ENCODE assay signal across 26 cellular contexts in the genomic region with DNA sequence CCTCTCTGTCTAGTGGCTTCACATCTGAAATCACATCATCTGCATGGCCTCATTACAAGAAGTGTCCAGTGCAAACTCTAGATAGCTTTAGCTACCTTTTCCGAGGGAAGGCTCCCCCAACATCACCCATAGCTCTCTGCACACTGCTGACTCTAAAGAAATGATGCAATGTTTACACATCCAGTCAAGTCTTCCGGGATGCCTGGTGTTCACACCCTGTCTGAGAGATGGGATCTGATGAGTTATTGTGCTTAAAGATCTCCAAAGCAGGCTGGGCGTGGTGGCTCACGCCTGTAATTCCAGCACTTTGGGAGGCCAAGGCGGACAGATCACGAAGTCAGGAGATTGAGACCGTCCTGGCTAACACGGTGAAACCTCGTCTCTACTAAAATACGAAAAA.
"Had no signal": no experiment of that assay in that cellular context is flagged by ENCODE, and none has a peak within 500 bp of the region (broad histone marks: within the 10 kb centered on the region; RNA-seq: fewer than 3 reads in every experiment).

No MANE protein-coding gene starts in this region.

- H3K4me1 Mint-ChIP-seq: activated B cell treated with CpG ODN at 0.5 μM for 24 hours; activated CD4-positive, alpha-beta T cell treated with anti-CD3 and anti-CD28 coated beads, Interleukin-2, amount 10 ng/mL, durations not matched to agents 24 days and 14 days; activated CD8-positive, alpha-beta memory T cell treated with anti-CD3 and anti-CD28 coated beads, Interleukin-2, amount 10 ng/mL, durations not matched to agents 7 days and 5 days; activated naive CD4-positive, alpha-beta T cell treated with anti-CD3 and anti-CD28 coated beads, Interleukin-2, amount 50 U/mL, for 24 hours; central memory CD8-positive, alpha-beta T cell; T-helper 17 cell had no signal

- H3K27me3 Mint-ChIP-seq: activated B cell treated with CpG ODN at 0.5 μM for 24 hours; activated CD4-positive, alpha-beta T cell treated with anti-CD3 and anti-CD28 coated beads, Interleukin-2, amount 10 ng/mL, durations not matched to agents 24 days and 14 days; activated CD8-positive, alpha-beta memory T cell treated with anti-CD3 and anti-CD28 coated beads, Interleukin-2, amount 10 ng/mL, durations not matched to agents 7 days and 5 days; activated naive CD4-positive, alpha-beta T cell treated with anti-CD3 and anti-CD28 coated beads, Interleukin-2, amount 50 U/mL, for 24 hours; activated T-cell treated with anti-CD3 and anti-CD28 coated beads, Interleukin-2, amount 50 U/mL, for 24 hours; central memory CD8-positive, alpha-beta T cell; T-helper 17 cell had no signal

- H3K36me3 Mint-ChIP-seq: activated CD8-positive, alpha-beta memory T cell treated with anti-CD3 and anti-CD28 coated beads, Interleukin-2, amount 10 ng/mL, durations not matched to agents 7 days and 5 days; activated naive CD4-positive, alpha-beta T cell treated with anti-CD3 and anti-CD28 coated beads, Interleukin-2, amount 50 U/mL, for 24 hours had no signal

- H3K36me3 ChIP-seq: MG63 had no signal

- H3K9me3 Mint-ChIP-seq: activated CD4-positive, alpha-beta T cell treated with anti-CD3 and anti-CD28 coated beads, Interleukin-2, amount 10 ng/mL, durations not matched to agents 24 days and 14 days; activated naive CD4-positive, alpha-beta T cell treated with anti-CD3 and anti-CD28 coated beads, Interleukin-2, amount 50 U/mL, for 24 hours had no signal

- ATAC-seq: activated CD8-positive, alpha-beta memory T cell treated with anti-CD3 and anti-CD28 coated beads, Interleukin-2, amount 10 ng/mL, durations not matched to agents 7 days and 5 days; T-helper 17 cell had no signal

- H3K9me3 ChIP-seq: MG63 had no signal

- H3K4me3 ChIP-seq: MG63 had no signal

- H3K4me3 Mint-ChIP-seq: activated B cell treated with CpG ODN at 0.5 μM for 24 hours; activated CD4-positive, alpha-beta T cell treated with anti-CD3 and anti-CD28 coated beads, Interleukin-2, amount 10 ng/mL, durations not matched to agents 24 days and 14 days; activated CD8-positive, alpha-beta memory T cell treated with anti-CD3 and anti-CD28 coated beads, Interleukin-2, amount 10 ng/mL, durations not matched to agents 7 days and 5 days; activated naive CD4-positive, alpha-beta T cell treated with anti-CD3 and anti-CD28 coated beads, Interleukin-2, amount 50 U/mL, for 24 hours; activated T-cell treated with anti-CD3 and anti-CD28 coated beads, Interleukin-2, amount 50 U/mL, for 24 hours; activated T-helper 1 cell treated with anti-CD3 and anti-CD28 coated beads, Interleukin-12 subunit alpha, Interleukin-12 subunit beta, Interleukin-2, Interleukin-4 antibody, amounts not matched to agents 30 ng/mL and 10 ng/mL and 1 ng/mL, durations not matched to agents 14 hours and 24 hours and 36 hours; central memory CD8-positive, alpha-beta T cell; T-helper 17 cell had no signal

- H3K27ac Mint-ChIP-seq: activated B cell treated with CpG ODN at 0.5 μM for 24 hours; activated CD4-positive, alpha-beta T cell treated with anti-CD3 and anti-CD28 coated beads, Interleukin-2, amount 10 ng/mL, durations not matched to agents 24 days and 14 days; activated CD8-positive, alpha-beta memory T cell treated with anti-CD3 and anti-CD28 coated beads, Interleukin-2, amount 10 ng/mL, durations not matched to agents 7 days and 5 days; activated naive CD4-positive, alpha-beta T cell treated with anti-CD3 and anti-CD28 coated beads, Interleukin-2, amount 50 U/mL, for 24 hours; activated T-cell treated with anti-CD3 and anti-CD28 coated beads, Interleukin-2, amount 50 U/mL, for 24 hours; activated T-helper 1 cell treated with anti-CD3 and anti-CD28 coated beads, Interleukin-12 subunit alpha, Interleukin-12 subunit beta, Interleukin-2, Interleukin-4 antibody, amounts not matched to agents 30 ng/mL and 10 ng/mL and 1 ng/mL, durations not matched to agents 14 hours and 24 hours and 36 hours; T-helper 17 cell had no signal

- H3K27me3 ChIP-seq: MG63 had no signal

- DNase-seq: activated B cell treated with CpG ODN at 0.5 μM for 24 hours; activated CD4-positive, alpha-beta T cell treated with anti-CD3 and anti-CD28 coated beads for 1 hour; activated CD4-positive, alpha-beta T cell treated with anti-CD3 and anti-CD28 coated beads, Interleukin-2, amount 10 ng/mL, durations not matched to agents 24 days and 14 days; activated CD4-positive, alpha-beta T cell treated with anti-CD3 and anti-CD28 coated beads, Interleukin-2, amount 50 U/mL, for 48 hours; activated CD8-positive, alpha-beta memory T cell treated with anti-CD3 and anti-CD28 coated beads, Interleukin-2, amount 10 ng/mL, durations not matched to agents 7 days and 5 days; activated effector memory CD4-positive, alpha-beta T cell treated with Interleukin-2 at 50 U/mL for 16 hours; activated naive CD4-positive, alpha-beta T cell; activated T-cell treated with anti-CD3 and anti-CD28 coated beads, Interleukin-2, amount 50 U/mL, for 24 hours; aorta; cortex of kidney; MG63; MV-4-11; NCI-H1092 treated with DMSO at 0.1 percent for 48 hours; NCI-H1417 treated with DMSO at 0.1 percent for 48 hours; NCI-H1694; NCI-H2029; NCI-H2107; NCI-H446; NCI-H524; NCI-H748 treated with DMSO at 0.1 percent for 48 hours; SIG-M5; T-helper 17 cell; T-helper 9 cell had no signal
